1 cellular context compared by ENCODE assay signal in genomic region chr12:53251477-53252348, GRCh38.
TF ChIP-seq lines count a peak whose summit lies in the region.

No MANE protein-coding gene starts in this region.

TF ChIP-seq in K562, 482 proteins besides CTCF, POLR2A, EP300 and RAD21 (continued from another document):
- TF ChIP-seq HIVEP1 (CRISPR knock-in tag; IDR thresholded peaks at IDR 0.05) (peak; percentile 61; the same call in 1 of the 2 replicates), BCLAF1 (IDR thresholded peaks at IDR 0.05; ENCODE audit: borderline replicate concordance in 1 of 2, control insufficient read depth in 1 of 2, low read depth in 2 of 2, low read length in 1 of 2) (0 out of 4 replicates have a peak, but pooled peaks of 1 of the 2 experiments have one; percentile 20), STAT5A (IDR thresholded peaks at IDR 0.05; ENCODE audit: borderline replicate concordance, low read length) (no peak), MYNN (IDR thresholded peaks at IDR 0.05) (peak; percentile 41; the same call in 1 of the 2 replicates), MYNN (CRISPR knock-in tag; IDR thresholded peaks at IDR 0.05) (no peak), RBM14 (IDR thresholded peaks at IDR 0.05; ENCODE audit: borderline replicate concordance, insufficient read depth, low read depth, low read length) (no peak), RBFOX2 (IDR thresholded peaks at IDR 0.05; ENCODE audit: low read depth, low read length) (peak; percentile 79), CEBPG (CRISPR knock-in tag; IDR thresholded peaks at IDR 0.05) (no peak), CEBPG (tag; conservative IDR thresholded peaks at IDR 0.05 in 1 of 2, IDR thresholded peaks at IDR 0.05 in 1 of 2) (no peak), HCFC1 (IDR thresholded peaks at IDR 0.05; ENCODE audit: low read depth, low read length) (peak; percentile 72), ZBTB26 (CRISPR knock-in tag; IDR thresholded peaks at IDR 0.05) (peak; percentile 10; the same call in 1 of the 2 replicates), C11orf30 (IDR thresholded peaks at IDR 0.05; ENCODE audit: low read depth) (peak; percentile 97), RNF2 (IDR thresholded peaks at IDR 0.05) (no peak), E2F8 (IDR thresholded peaks at IDR 0.05; ENCODE audit: low read depth, partially characterized antibody) (no peak), HMG20B (CRISPR knock-in tag; IDR thresholded peaks at IDR 0.05) (no peak), DIDO1 (tag; IDR thresholded peaks at IDR 0.05; ENCODE audit: low read depth) (no peak), ZNF23 (CRISPR knock-in tag; IDR thresholded peaks at IDR 0.05) (no peak), MYC (IDR thresholded peaks at IDR 0.05; ENCODE audit: low read depth, low read length) (peak; percentile 52; the same call in 1 of the 2 replicates), MYC (CRISPR knock-in tag; IDR thresholded peaks at IDR 0.05; ENCODE audit: borderline replicate concordance, low read depth) (no peak), TCF15 (CRISPR knock-in tag; IDR thresholded peaks at IDR 0.05) (no peak), RBM34 (IDR thresholded peaks at IDR 0.05; ENCODE audit: borderline replicate concordance, insufficient read depth, low read length) (no peak), PURB (CRISPR knock-in tag; IDR thresholded peaks at IDR 0.05; ENCODE audit: low read depth) (no peak), SMAD3 (CRISPR knock-in tag; conservative IDR thresholded peaks at IDR 0.05) (no peak), MED1 (CRISPR knock-in tag; IDR thresholded peaks at IDR 0.05; ENCODE audit: borderline replicate concordance) (no peak), KLF1 (tag; IDR thresholded peaks at IDR 0.05) (no peak), FOXA1 (IDR thresholded peaks at IDR 0.05; ENCODE audit: borderline replicate concordance) (no peak), MNT (conservative IDR thresholded peaks at IDR 0.05) (peak in 1 of 2 experiments; percentile 75; a peak in 3 of 4 replicates), ZNF134 (CRISPR knock-in tag; conservative IDR thresholded peaks at IDR 0.05) (no peak), YBX1 (IDR thresholded peaks at IDR 0.05) (no peak), UBTF (IDR thresholded peaks at IDR 0.05; ENCODE audit: borderline replicate concordance in 1 of 2, low read depth in 2 of 2, low read length in 2 of 2) (peak in 1 of 2 experiments; percentile 50; a peak in 2 of 4 replicates), NR2C2 (CRISPR knock-in tag; IDR thresholded peaks at IDR 0.05) (no peak), NR2C2 (tag; IDR thresholded peaks at IDR 0.05) (peak; percentile 68; the same call in 1 of the 2 replicates), NFYB (IDR thresholded peaks at IDR 0.05; ENCODE audit: extremely low read depth, insufficient read length) (no peak), ATF6 (CRISPR knock-in tag; IDR thresholded peaks at IDR 0.05) (no peak), NR2C1 (IDR thresholded peaks at IDR 0.05) (no peak), NR2C1 (tag; IDR thresholded peaks at IDR 0.05) (0 out of 2 replicates have a peak, but pooled peaks have one; percentile 12), PCBP1 (IDR thresholded peaks at IDR 0.05; ENCODE audit: low read depth, low read length, poor library complexity, severe bottlenecking) (peak; percentile 83), DEAF1 (CRISPR knock-in tag; IDR thresholded peaks at IDR 0.05) (peak; percentile 40; the same call in 1 of the 2 replicates), NFRKB (IDR thresholded peaks at IDR 0.05; ENCODE audit: low read depth) (peak; percentile 64; the same call in 1 of the 2 replicates), SIN3A (IDR thresholded peaks at IDR 0.05; ENCODE audit: borderline replicate concordance in 2 of 2, control insufficient read depth in 1 of 2, low read depth in 2 of 2, low read length in 2 of 2) (peak in 1 of 2 experiments; percentile 96; a peak in 3 of 4 replicates), SIN3B (IDR thresholded peaks at IDR 0.05; ENCODE audit: low read depth) (peak; percentile 98)
TF ChIP-seq in K562: peak in this region for 98.
